14 cellular contexts compared by ENCODE assay signal in the genomic region with DNA sequence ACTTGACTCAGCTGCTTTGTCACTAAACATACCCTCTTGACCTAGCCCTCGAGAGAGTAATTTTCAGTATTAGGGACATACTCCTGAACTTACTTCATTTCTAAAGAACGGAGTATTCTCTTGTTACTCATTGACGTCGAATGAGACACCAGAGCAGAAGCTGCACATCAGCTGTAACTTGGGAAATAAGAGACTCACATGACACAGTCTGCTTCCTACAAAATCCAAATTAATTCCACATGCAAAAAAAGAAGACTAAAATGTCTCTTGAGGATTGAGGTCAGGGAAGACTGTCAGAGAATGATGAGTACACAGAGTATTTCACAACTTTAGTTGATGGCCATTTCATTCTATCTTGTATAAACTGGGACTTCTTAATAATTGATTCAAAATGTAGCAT.
DNase-seq lines count a peak whose midpoint lies in the region; ATAC-seq, FAIRE-seq and TF ChIP-seq lines count a peak whose summit lies in the region.
"Had no signal": no experiment of that assay in that cellular context is flagged by ENCODE, and none has a peak within 500 bp of the region (broad histone marks: within the 10 kb centered on the region; RNA-seq: fewer than 3 reads in every experiment).

No MANE protein-coding gene starts in this region.

- TF ChIP-seq POLR2A in right lobe of liver (IDR thresholded peaks at IDR 0.05): no peak
- TF ChIP-seq POLR2A in HepG2 (IDR thresholded peaks at IDR 0.05; ENCODE audit: insufficient read depth in 1 of 2, low read depth in 2 of 2, low read length in 2 of 2): no peak

- H3K27me3 ChIP-seq in right lobe of liver (no peaks in the 10 kb centered on the region), HepG2 (ENCODE audit: control insufficient read depth in 1 of 2, insufficient read depth in 2 of 2, low read length in 2 of 2) (peaks cover 0 to 8% of the 10 kb centered on the region in 2 experiments; a peak in 1 of 5 replicates), left lung (no peaks in the 10 kb centered on the region), aorta (ENCODE audit: control insufficient read depth in 1 of 2, insufficient read depth in 2 of 2, low read length in 1 of 2) (no peaks in the 10 kb centered on the region), dorsolateral prefrontal cortex (peaks cover 0 to 8% (median 0%) of the 10 kb centered on the region in 45 donors)
- H3K27me3 ChIP-seq: hepatocyte had no signal

- H3K4me3 ChIP-seq in right lobe of liver: no peak overlapping the region
- no peak overlapping the region for H3K4me3 ChIP-seq in HepG2 (replicated peaks in 1 of 3; ENCODE audit: insufficient read depth in 1 of 3, low read depth in 2 of 3, low read length in 3 of 3)
- H3K4me3 ChIP-seq in left lung: no peak overlapping the region
- no peak overlapping the region for H3K4me3 ChIP-seq in aorta (ENCODE audit: low read length in 2 of 2)
- H3K4me3 ChIP-seq in dorsolateral prefrontal cortex: no peak overlapping the region
- H3K4me3 ChIP-seq: hepatocyte had no signal

- ATAC-seq in right lobe of liver (peak; percentile 25 to 59 (median 40)), HepG2 (no peak), left lung (peak; percentile 57), aorta (ENCODE audit: low FRiP score) (peak; percentile 83), HG02884 (IDR thresholded peaks at IDR 0.05; ENCODE audit: unreplicated experiment) (no peak), GM21515 (IDR thresholded peaks at IDR 0.05; ENCODE audit: unreplicated experiment) (no peak)
- ATAC-seq: T-cell had no signal

- POLR2A ChIA-PET in HepG2 (lab: Yijun Ruan, JAX): no interaction called here

- no peak overlapping the region for H3K4me2 ChIP-seq in HepG2 (ENCODE audit: low read depth, low read length)
- H3K4me2 ChIP-seq: hepatocyte had no signal

- CTCF ChIA-PET in HepG2 (lab: Yijun Ruan, JAX; ENCODE audit: low intra/inter-chr PET ratio, low total read pairs): no interaction called here

- TF ChIP-seq EP300 in HepG2 (IDR thresholded peaks at IDR 0.05; ENCODE audit: low read depth in 2 of 2, low read length in 2 of 2): no peak
- no peak for TF ChIP-seq EP300 in HepG2 (CRISPR knock-in tag; IDR thresholded peaks at IDR 0.05; ENCODE audit: borderline replicate concordance)

- FAIRE-seq in HepG2 (lab: Jason Lieb, UNC): no peak

- TF ChIP-seq RAD21 in HepG2 (CRISPR knock-in tag; IDR thresholded peaks at IDR 0.05): no peak

- 40% methylated on average over 4 of the region's 4 CpGs for WGBS in right lobe of liver (ENCODE audit: insufficient coverage, low coverage, low lambda C conversion rate, missing lambda C conversion rate)
- WGBS in HepG2 (ENCODE audit: low lambda C conversion rate): 49% methylated on average over 4 of the region's 4 CpGs
- 30 to 45% methylated on average over 4 of the region's 4 CpGs for WGBS in aorta, 2 donors

- H3K27ac ChIP-seq in right lobe of liver (no peak overlapping the region), HepG2 (ENCODE audit: extremely low read length, insufficient read depth, low read length) (no peak overlapping the region), left lung (no peak overlapping the region), aorta (ENCODE audit: low read depth in 1 of 2, low read length in 2 of 2) (no peak overlapping the region), dorsolateral prefrontal cortex (no peak overlapping the region)
- H3K27ac ChIP-seq: hepatocyte had no signal

- TF ChIP-seq CTCF in right lobe of liver (IDR thresholded peaks at IDR 0.05) (no peak), HepG2 (CRISPR knock-in tag; IDR thresholded peaks at IDR 0.05) (no peak), left lung (IDR thresholded peaks at IDR 0.05) (no peak), dorsolateral prefrontal cortex (IDR thresholded peaks at IDR 0.05 in 54 of 56, conservative IDR thresholded peaks at IDR 0.05 in 2 of 56; ENCODE audit: low read depth in 1 of 56, partially characterized antibody in 56 of 56) (no peak)

- in situ Hi-C loops in HepG2 (cut with HindIII; ENCODE audit: extremely low pct_ligation_motif_present, low pct_unique_long_range_greater_than_20kb): no loop called here

- peaks cover 0 to 16% (median 3%) of the 10 kb centered on the region in 4 donors for H3K4me1 ChIP-seq in right lobe of liver
- H3K4me1 ChIP-seq in HepG2 (ENCODE audit: insufficient read depth, low read length): no peaks in the 10 kb centered on the region
- no peaks in the 10 kb centered on the region for H3K4me1 ChIP-seq in left lung
- H3K4me1 ChIP-seq in aorta (ENCODE audit: control insufficient read depth in 1 of 2, insufficient read depth in 2 of 2, low read length in 2 of 2): no peaks in the 10 kb centered on the region

- no peak for DNase-seq in right lobe of liver
- no peak for DNase-seq in HepG2 (ENCODE audit: low spot score)
- peak; percentile 33 for DNase-seq in epidermal melanocyte (ENCODE audit: insufficient read length, low spot score)
- DNase-seq in left lung: no peak
- DNase-seq in aorta: no peak
- no peak for DNase-seq in dorsolateral prefrontal cortex
- DNase-seq: activated CD4-positive, alpha-beta T cell treated with anti-CD3 and anti-CD28 coated beads, Interleukin-2, amount 10 ng/mL, durations not matched to agents 7 days and 5 days; AML-193; GOT3; NCI-H2029 treated with DMSO at 0.1 percent for 48 hours; T-cell had no signal

- no peak overlapping the region for H3K9ac ChIP-seq in HepG2 (ENCODE audit: insufficient read depth, low read depth, low read length)

- no peaks in the 10 kb centered on the region for H3K79me2 ChIP-seq in HepG2 (ENCODE audit: insufficient read depth, low read length)
- H3K79me2 ChIP-seq: hepatocyte had no signal

- intact Hi-C loops in right lobe of liver (cut with DNase I): no loop called here
- intact Hi-C loops in HepG2 (cut with micrococcal nuclease; ENCODE audit: unreplicated experiment): no loop called here
- intact Hi-C loops in left lung (cut with DNase I): no loop called here
- intact Hi-C loops in aorta (cut with DNase I): no loop called here
- intact Hi-C loops in dorsolateral prefrontal cortex (cut with DNase I): no loop called here

- H3K36me3 ChIP-seq in right lobe of liver (no peaks in the 10 kb centered on the region), HepG2 (replicated peaks in 1 of 2; ENCODE audit: control insufficient read depth in 1 of 2, insufficient read depth in 2 of 2, low read length in 2 of 2) (no peaks in the 10 kb centered on the region), left lung (no peaks in the 10 kb centered on the region), aorta (ENCODE audit: control insufficient read depth in 1 of 2, insufficient read depth in 2 of 2, low read length in 1 of 2) (no peaks in the 10 kb centered on the region)

- no peaks in the 10 kb centered on the region for H3K9me3 ChIP-seq in right lobe of liver
- H3K9me3 ChIP-seq in HepG2 (ENCODE audit: low read length): no peaks in the 10 kb centered on the region
- no peaks in the 10 kb centered on the region for H3K9me3 ChIP-seq in left lung
- H3K9me3 ChIP-seq in aorta (ENCODE audit: control insufficient read depth, low read length): no peaks in the 10 kb centered on the region

- no peaks in the 10 kb centered on the region for H4K20me1 ChIP-seq in HepG2 (ENCODE audit: insufficient read depth, low read length)

- BruUV-seq in HepG2 (replicated peaks; lab: Mats Ljungman, UMichigan): no TSS peak

- H2AFZ ChIP-seq in HepG2 (ENCODE audit: low read length): no peak overlapping the region
- H2AFZ ChIP-seq: hepatocyte had no signal

TF ChIP-seq in HepG2, 621 proteins besides CTCF, POLR2A, EP300 and RAD21:
- TF ChIP-seq, protein P1, sequence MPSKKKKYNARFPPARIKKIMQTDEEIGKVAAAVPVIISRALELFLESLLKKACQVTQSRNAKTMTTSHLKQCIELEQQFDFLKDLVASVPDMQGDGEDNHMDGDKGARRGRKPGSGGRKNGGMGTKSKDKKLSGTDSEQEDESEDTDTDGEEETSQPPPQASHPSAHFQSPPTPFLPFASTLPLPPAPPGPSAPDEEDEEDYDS (CRISPR knock-in tag; IDR thresholded peaks at IDR 0.05): no peak

Comparison
In these comparisons a context has a peak if more than half of its experiments do, and no peak if none do; other contexts are left out.
1. ATAC-seq: peak in right lobe of liver (4 of 4), left lung (single experiment) and aorta (single experiment); none in HepG2 (single experiment), HG02884 (single experiment) and GM21515 (single experiment).